Comparison of ENCODE assay signal across 15 cellular contexts in genomic region chr16:242281-242680, GRCh38. TPM values are rescaled to one million over a fixed set of nuclear protein-coding genes. Genes with fewer than 3 reads are reported as not detected.
"Had no signal": no experiment of that assay in that cellular context is flagged by ENCODE, and none has a peak within 500 bp of the region (broad histone marks: within the 10 kb centered on the region; RNA-seq: fewer than 3 reads in every experiment).

No MANE protein-coding gene starts in this region.

- H3K4me3 Mint-ChIP-seq: activated naive CD8-positive, alpha-beta T cell treated with anti-CD3 and anti-CD28 coated beads, Interleukin-2, amount 10 ng/mL, durations not matched to agents 7 days and 5 days; naive thymus-derived CD4-positive, alpha-beta T cell; T-helper 2 cell treated with Interferon-gamma antibody and Interleukin-4, amounts not matched to agents 5 μg/mL and 100 μg/mL, for 36 hours had no signal

- H3K4me1 ChIP-seq: breast epithelium had no signal

- H3K27me3 ChIP-seq: breast epithelium had no signal

- H3K27ac Mint-ChIP-seq: activated naive CD8-positive, alpha-beta T cell treated with anti-CD3 and anti-CD28 coated beads, Interleukin-2, amount 10 ng/mL, durations not matched to agents 7 days and 5 days; T-helper 2 cell treated with Interferon-gamma antibody and Interleukin-4, amounts not matched to agents 5 μg/mL and 100 μg/mL, for 36 hours had no signal

- H3K36me3 Mint-ChIP-seq: activated naive CD8-positive, alpha-beta T cell treated with anti-CD3 and anti-CD28 coated beads, Interleukin-2, amount 10 ng/mL, durations not matched to agents 7 days and 5 days had no signal

- DNase-seq: activated CD4-positive, alpha-beta T cell treated with anti-CD3 and anti-CD28 coated beads, Interleukin-2, amount 50 U/mL, for 4 hours; activated gamma-delta T cell treated with Interleukin-2 at 50 U/mL for 16 hours; activated naive CD8-positive, alpha-beta T cell treated with anti-CD3 and anti-CD28 coated beads, Interleukin-2, amount 10 ng/mL, durations not matched to agents 7 days and 5 days; activated T-cell treated with anti-CD3 and anti-CD28 coated beads, Interleukin-2, amount 50 U/mL, for 48 hours; anterior cingulate cortex; hippocampal formation; left cardiac atrium; naive thymus-derived CD4-positive, alpha-beta T cell; stimulated activated CD4-positive, alpha-beta T cell treated with anti-CD3 and anti-CD28 coated beads, Interleukin-12 subunit alpha, Interleukin-12 subunit beta, amount 100 ng/mL, for 4 hours; stimulated activated naive CD4-positive, alpha-beta T cell had no signal

- FAIRE-seq: frontal cortex had no signal

- H3K9me3 ChIP-seq: breast epithelium had no signal

- ATAC-seq: activated CD4-positive, CD25-positive, alpha-beta regulatory T cell treated with anti-CD3 and anti-CD28 coated beads, Interleukin-2, amount 50 U/mL, for 24 hours; naive thymus-derived CD4-positive, alpha-beta T cell had no signal

- H3K36me3 ChIP-seq: breast epithelium had no signal

- H3K9me3 Mint-ChIP-seq: activated naive CD8-positive, alpha-beta T cell treated with anti-CD3 and anti-CD28 coated beads, Interleukin-2, amount 10 ng/mL, durations not matched to agents 7 days and 5 days; naive thymus-derived CD4-positive, alpha-beta T cell; T-helper 2 cell treated with Interferon-gamma antibody and Interleukin-4, amounts not matched to agents 5 μg/mL and 100 μg/mL, for 36 hours had no signal

- H3K4me3 ChIP-seq: breast epithelium had no signal

RNA-seq across cellular contexts. Expression of gene RGS11, which starts 33.5 kb away (rescaled TPM):
- total RNA-seq: activated naive CD8-positive, alpha-beta T cell treated with anti-CD3 and anti-CD28 coated beads, Interleukin-2, amount 10 ng/mL, durations not matched to agents 7 days and 5 days had no signal
- polyA plus RNA-seq: naive thymus-derived CD4-positive, alpha-beta T cell had no signal

RNA-seq across cellular contexts. Expression of gene ARHGDIG, which starts 38.1 kb away (rescaled TPM):
- total RNA-seq: activated naive CD8-positive, alpha-beta T cell treated with anti-CD3 and anti-CD28 coated beads, Interleukin-2, amount 10 ng/mL, durations not matched to agents 7 days and 5 days had no signal
- polyA plus RNA-seq: naive thymus-derived CD4-positive, alpha-beta T cell had no signal

RNA-seq across cellular contexts. Expression of gene PDIA2, which starts 40.7 kb away (rescaled TPM):
- total RNA-seq: breast epithelium, lung microvascular endothelial cell had no signal
- polyA plus RNA-seq: naive thymus-derived CD4-positive, alpha-beta T cell had no signal
